19 cellular contexts compared by ENCODE assay signal in the genomic region with DNA sequence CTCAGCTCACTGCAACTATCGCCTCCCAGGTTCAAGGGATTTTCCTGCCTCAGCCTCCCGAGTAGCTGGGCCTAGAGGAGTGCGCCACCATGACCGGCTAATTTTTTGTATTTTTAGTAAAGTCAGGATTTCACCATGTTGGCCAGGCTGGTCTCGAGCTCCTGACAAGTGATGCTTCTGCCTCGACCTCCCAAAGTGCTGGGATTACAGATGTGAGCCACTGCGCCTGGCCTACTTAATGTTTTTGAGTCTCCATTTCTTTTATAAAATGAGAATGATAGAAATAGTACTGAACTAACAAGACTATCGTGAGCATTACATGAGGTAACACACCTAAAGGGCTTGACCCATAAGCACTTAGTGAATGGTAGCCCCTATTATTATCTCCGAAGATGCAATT. TPM values are rescaled to one million over a fixed set of nuclear protein-coding genes. Genes with fewer than 3 reads are reported as not detected.
A peak's percentile ranks its signal among the peaks of the same experiment; 100 is the strongest.
DNase-seq lines count a peak whose midpoint lies in the region; ATAC-seq and TF ChIP-seq lines count a peak whose summit lies in the region.
"Had no signal": no experiment of that assay in that cellular context is flagged by ENCODE, and none has a peak within 500 bp of the region (broad histone marks: within the 10 kb centered on the region; RNA-seq: fewer than 3 reads in every experiment).

No MANE protein-coding gene starts in this region.

- BruUV-seq in IMR-90 (replicated peaks; lab: Mats Ljungman, UMichigan), result no TSS peak

- peak overlapping the region; percentile 54; the same call in 2 of the 3 replicates for H2BK15ac ChIP-seq in IMR-90 (ENCODE audit: low read depth, low read length)

- peak overlapping the region; percentile 69 for H3K27ac Mint-ChIP-seq in central memory CD8-positive, alpha-beta T cell (ENCODE audit: low read depth)
- H3K27ac Mint-ChIP-seq in naive B cell, result peak overlapping the region; percentile 30 to 93 (median 76)
- H3K27ac Mint-ChIP-seq in CD8-positive, alpha-beta memory T cell, result peak overlapping the region in 2 of 8 donors; percentile 62 to 88
- H3K27ac Mint-ChIP-seq: activated CD4-positive, alpha-beta T cell treated with anti-CD3 and anti-CD28 coated beads, Interleukin-2, amount 10 ng/mL, durations not matched to agents 24 days and 14 days had no signal

- peak overlapping the region; percentile 14; the same call in 1 of the 2 replicates for H3K9ac ChIP-seq in IMR-90 (ENCODE audit: low read depth, low read length)

- no peak overlapping the region for H3K4me2 ChIP-seq in IMR-90 (ENCODE audit: low read depth, low read length)

- H3K27me3 ChIP-seq in IMR-90 (ENCODE audit: control insufficient read depth, insufficient read depth, low read length), result no peaks in the 10 kb centered on the region
- no peaks in the 10 kb centered on the region for H3K27me3 ChIP-seq in CD8-positive, alpha-beta memory T cell (ENCODE audit: insufficient read depth, low read length, poor library complexity, severe bottlenecking)
- H3K27me3 ChIP-seq: testis had no signal

- H3K23ac ChIP-seq in IMR-90 (ENCODE audit: low read depth, low read length), result peak overlapping the region; percentile 2; the same call in 1 of the 2 replicates

- peaks cover 34% of the 10 kb centered on the region for H3K4me1 ChIP-seq in IMR-90 (ENCODE audit: control insufficient read depth, insufficient read depth, low read length)
- H3K4me1 ChIP-seq in CD8-positive, alpha-beta memory T cell (ENCODE audit: insufficient read depth, low read length), result peaks cover 29% of the 10 kb centered on the region

- H4K5ac ChIP-seq in IMR-90 (ENCODE audit: low read depth, low read length), result peak overlapping the region; percentile 72

- peak overlapping the region; percentile 2 for H2AK9ac ChIP-seq in IMR-90 (replicated peaks; ENCODE audit: low read depth, low read length, poor library complexity)

- H3K14ac ChIP-seq in IMR-90 (replicated peaks; ENCODE audit: low read depth, low read length), result peak overlapping the region; percentile 59; the same call in 1 of the 2 replicates

- H3K36me3 Mint-ChIP-seq in central memory CD8-positive, alpha-beta T cell (ENCODE audit: insufficient read depth), result peaks cover 28% of the 10 kb centered on the region
- H3K36me3 Mint-ChIP-seq in naive B cell, result peaks cover 6 to 25% of the 10 kb centered on the region in 2 donors
- peaks cover 6 to 36% (median 11%) of the 10 kb centered on the region in 3 donors for H3K36me3 Mint-ChIP-seq in CD8-positive, alpha-beta memory T cell

- H3K4ac ChIP-seq in IMR-90 (ENCODE audit: low read depth, low read length), result peak overlapping the region; percentile 88

- 83% methylated on average over 1 of the region's 9 CpGs; no CpG with 5 or more reads in 1 of the 2 experiments for WGBS in IMR-90 (ENCODE audit: extremely low coverage in 2 of 2, insufficient read length in 1 of 2), 2 experiments

- H3K79me1 ChIP-seq in IMR-90 (ENCODE audit: low read depth in 1 of 2, low read length in 2 of 2), result peaks cover 26 to 76% of the 10 kb centered on the region in 2 experiments

- CTCF ChIA-PET in IMR-90 (lab: Yijun Ruan, JAX), result interaction anchor here (2.1 kb wide), 1 partner anchor 27 kb away, joined by 9 read pairs; no protein-coding TSS in a partner anchor
- CTCF ChIA-PET in CD8-positive, alpha-beta memory T cell (lab: Charles Lee), result interaction anchor here (1.2 to 4.0 kb wide), 3 partner anchors 21 to 26 kb away, joined by 3 to 23 read pairs (median 13); partner anchors contain the start of gene NUAK2

- H3K9me3 ChIP-seq in IMR-90 (ENCODE audit: control insufficient read depth, insufficient read depth, low read length), result no peaks in the 10 kb centered on the region
- no peaks in the 10 kb centered on the region for H3K9me3 ChIP-seq in CD8-positive, alpha-beta memory T cell (ENCODE audit: low read length)
- H3K9me3 ChIP-seq: testis had no signal

- intact Hi-C loops in IMR-90 (cut with micrococcal nuclease) (loop anchor here (2.0 kb wide), 1 partner anchor 21 kb away; the partner anchor contains the start of gene NUAK2), head of caudate nucleus (cut with DNase I) (no loop called here)

- H3K36me3 ChIP-seq in IMR-90 (ENCODE audit: control insufficient read depth, insufficient read depth, low read length), result peaks cover 31% of the 10 kb centered on the region
- peaks cover 30% of the 10 kb centered on the region for H3K36me3 ChIP-seq in CD8-positive, alpha-beta memory T cell (ENCODE audit: insufficient read depth, low read length)

- no peak overlapping the region for H3K4me3 Mint-ChIP-seq in central memory CD8-positive, alpha-beta T cell
- peak overlapping the region in 5 of 8 donors; percentile 10 to 61 (median 40) for H3K4me3 Mint-ChIP-seq in naive B cell
- H3K4me3 Mint-ChIP-seq in CD8-positive, alpha-beta memory T cell, result no peak overlapping the region
- H3K4me3 Mint-ChIP-seq: activated CD4-positive, alpha-beta T cell treated with anti-CD3 and anti-CD28 coated beads, Interleukin-2, amount 10 ng/mL, durations not matched to agents 24 days and 14 days; activated naive CD8-positive, alpha-beta T cell treated with anti-CD3 and anti-CD28 coated beads for 36 hours had no signal

- H4K91ac ChIP-seq in IMR-90 (ENCODE audit: insufficient read depth, low read depth, low read length), result peak overlapping the region; percentile 69

- no peaks in the 10 kb centered on the region for H4K20me1 ChIP-seq in IMR-90 (ENCODE audit: insufficient read depth, low read length)

- H2AK5ac ChIP-seq in IMR-90 (ENCODE audit: low read depth, low read length), result peak overlapping the region; percentile 94

- H3K4me1 Mint-ChIP-seq in central memory CD8-positive, alpha-beta T cell, result peaks cover 39% of the 10 kb centered on the region
- H3K4me1 Mint-ChIP-seq in naive B cell, result peaks cover 56 to 81% (median 80%) of the 10 kb centered on the region in 3 donors
- peaks cover 42 to 67% (median 61%) of the 10 kb centered on the region in 3 donors for H3K4me1 Mint-ChIP-seq in CD8-positive, alpha-beta memory T cell

- no peak for DNase-seq in IMR-90
- no peak for DNase-seq in central memory CD8-positive, alpha-beta T cell (ENCODE audit: low spot score in 2 of 2)
- no peak for DNase-seq in naive B cell
- DNase-seq in head of caudate nucleus, result no peak
- no peak for DNase-seq in activated CD4-positive, alpha-beta T cell treated with anti-CD3 and anti-CD28 coated beads, Interleukin-2, amount 50 U/mL, for 1 hour
- DNase-seq in CD8-positive, alpha-beta memory T cell, result no peak
- DNase-seq: ACHN; activated CD4-positive, alpha-beta T cell treated with anti-CD3 and anti-CD28 coated beads, Interleukin-2, amount 10 ng/mL, durations not matched to agents 24 days and 14 days; activated naive CD8-positive, alpha-beta T cell treated with anti-CD3 and anti-CD28 coated beads for 36 hours; Calu3; central memory CD4-positive, alpha-beta T cell; islet precursor cell; Karpas-422; NCI-H524 treated with DMSO at 0.1 percent for 48 hours; testis had no signal

- H3K9me1 ChIP-seq in IMR-90 (ENCODE audit: insufficient read depth, low read length), result peaks cover 19% of the 10 kb centered on the region

- peak overlapping the region; percentile 62 for H3K18ac ChIP-seq in IMR-90 (ENCODE audit: low read depth, low read length)

- TF ChIP-seq RAD21 in IMR-90 (IDR thresholded peaks at IDR 0.05; ENCODE audit: low read length), result no peak

- H3K27me3 Mint-ChIP-seq in central memory CD8-positive, alpha-beta T cell, result no peaks in the 10 kb centered on the region
- H3K27me3 Mint-ChIP-seq in naive B cell, result no peaks in the 10 kb centered on the region
- peaks cover 0 to 1% of the 10 kb centered on the region in 2 donors for H3K27me3 Mint-ChIP-seq in CD8-positive, alpha-beta memory T cell
- H3K27me3 Mint-ChIP-seq: activated CD4-positive, alpha-beta T cell treated with anti-CD3 and anti-CD28 coated beads, Interleukin-2, amount 10 ng/mL, durations not matched to agents 24 days and 14 days; activated naive CD8-positive, alpha-beta T cell treated with anti-CD3 and anti-CD28 coated beads for 36 hours had no signal

- H4K8ac ChIP-seq in IMR-90 (ENCODE audit: low read depth in 2 of 2, low read length in 2 of 2), result peak overlapping the region; percentile 52 to 98

- in situ Hi-C loops in IMR-90 (cut with MboI; ENCODE audit: low sequenced_read_pairs), result no loop called here

- H3K9me3 Mint-ChIP-seq in central memory CD8-positive, alpha-beta T cell, result no peaks in the 10 kb centered on the region
- H3K9me3 Mint-ChIP-seq in naive B cell, result no peaks in the 10 kb centered on the region
- H3K9me3 Mint-ChIP-seq in CD8-positive, alpha-beta memory T cell, result no peaks in the 10 kb centered on the region
- H3K9me3 Mint-ChIP-seq: activated CD4-positive, alpha-beta T cell treated with anti-CD3 and anti-CD28 coated beads, Interleukin-2, amount 10 ng/mL, durations not matched to agents 24 days and 14 days; activated naive CD8-positive, alpha-beta T cell treated with anti-CD3 and anti-CD28 coated beads for 36 hours had no signal

- no peak overlapping the region for H2AFZ ChIP-seq in IMR-90 (replicated peaks; ENCODE audit: low read length, poor library complexity)

- H3K27ac ChIP-seq in 22Rv1 (peak overlapping the region; percentile 21; the same call in 1 of the 2 replicates), IMR-90 (ENCODE audit: insufficient read depth, low read length) (peak overlapping the region; percentile 99)
- H3K27ac ChIP-seq in CD8-positive, alpha-beta memory T cell (ENCODE audit: low read depth, low read length), result no peak overlapping the region
- H3K27ac ChIP-seq: testis had no signal

- dilution Hi-C loops in IMR-90 (cut with HindIII; ENCODE audit: low sequenced_read_pairs, unreplicated experiment), result no loop called here

- TF ChIP-seq CTCF in 22Rv1 (IDR thresholded peaks at IDR 0.05), result no peak
- TF ChIP-seq CTCF in IMR-90 (conservative IDR thresholded peaks at IDR 0.05; ENCODE audit: low read depth, low read length), result no peak

- H2BK120ac ChIP-seq in IMR-90 (ENCODE audit: low read depth, low read length), result peak overlapping the region; percentile 67

- no peak for TF ChIP-seq POLR2A in IMR-90 (IDR thresholded peaks at IDR 0.05; ENCODE audit: low read depth, low read length)

- H2BK20ac ChIP-seq in IMR-90 (ENCODE audit: low read depth, low read length), result peak overlapping the region; percentile 84

- H3K56ac ChIP-seq in IMR-90 (ENCODE audit: extremely low read depth, insufficient read depth, low read length), result peak overlapping the region; percentile 14; the same call in 1 of the 2 replicates

- POLR2A ChIA-PET in IMR-90 (lab: Charles Lee; ENCODE audit: unreplicated experiment), result no interaction called here
- POLR2A ChIA-PET in CD8-positive, alpha-beta memory T cell (lab: Charles Lee), result interaction anchor here (2.7 kb wide), 1 partner anchor 16 kb away, joined by 6 read pairs; no protein-coding TSS in a partner anchor

- no peak overlapping the region for H3K4me3 ChIP-seq in IMR-90 (ENCODE audit: insufficient read depth, low read depth, low read length)
- no peak overlapping the region for H3K4me3 ChIP-seq in CD8-positive, alpha-beta memory T cell (ENCODE audit: low read length)
- H3K4me3 ChIP-seq: testis had no signal

- ATAC-seq in IMR-90 (ENCODE audit: low read depth) (no peak), naive B cell (ENCODE audit: low read depth in 2 of 2) (no peak), GM18873 (IDR thresholded peaks at IDR 0.05; ENCODE audit: low FRiP score, unreplicated experiment) (no peak)
- ATAC-seq in central memory CD8-positive, alpha-beta T cell (replicated peaks; ENCODE audit: extremely low read depth, poor library complexity, severe bottlenecking), result no peak

- H2BK5ac ChIP-seq in IMR-90 (ENCODE audit: low read depth, low read length, poor library complexity, severe bottlenecking), result peak overlapping the region; percentile 100

RNA-seq across cellular contexts. Expression of gene NUAK2, which starts 21.4 kb away (rescaled TPM):
- 7.2 and 8.1 TPM in 2 replicates for total RNA-seq in IMR-90 (2012; rRNA removed)
- polyA plus RNA-seq in IMR-90 (2012; rRNA removed), result 17.6 and 18.7 TPM in 2 replicates
- polyA plus RNA-seq in IMR-90 (2012; cell fraction: cytosol; rRNA removed), result 12.3 and 18.8 TPM in 2 replicates
- polyA plus RNA-seq in IMR-90 (2012; cell fraction: nucleus; rRNA removed; ENCODE audit: low replicate concordance), result 22.8 and 32.1 TPM in 2 replicates
- polyA plus RNA-seq in naive B cell (ENCODE audit: low read depth in 6 of 6), result 100 to 1,000 TPM; 103 to 166 (median 113) TPM
- total RNA-seq in CD8-positive, alpha-beta memory T cell, result 1 to 10 TPM; 4.5 to 4.7 TPM
- 32.1 TPM for polyA plus RNA-seq in CD8-positive, alpha-beta memory T cell

RNA-seq across cellular contexts. Expression of gene KLHDC8A, which starts 56.6 kb away (rescaled TPM):
- not detected in 2 replicates for total RNA-seq in IMR-90 (2012; rRNA removed)
- polyA plus RNA-seq in IMR-90 (2012; rRNA removed), result not detected in 2 replicates
- polyA plus RNA-seq in IMR-90 (2012; cell fraction: cytosol; rRNA removed), result 0.01 TPM in 1 of 2 replicates, not detected in the other
- 0.02 TPM in 1 of 2 replicates, not detected in the other for polyA plus RNA-seq in IMR-90 (2012; cell fraction: nucleus; rRNA removed; ENCODE audit: low replicate concordance)
- 1 to 10 TPM in 1 of 6 donors, under 1 TPM in 4, not detected in 1; 0.26 to 1.3 (median 0.77) TPM for polyA plus RNA-seq in naive B cell (ENCODE audit: low read depth in 6 of 6)
- total RNA-seq in CD8-positive, alpha-beta memory T cell, result not detected
- not detected for polyA plus RNA-seq in CD8-positive, alpha-beta memory T cell
- total RNA-seq: activated naive CD8-positive, alpha-beta T cell treated with anti-CD3 and anti-CD28 coated beads for 36 hours; Calu3; renal cortical epithelial cell; T-helper 2 cell treated with Interferon-gamma antibody and Interleukin-4, amounts not matched to agents 100 ng/mL and 5 ng/mL, for 36 hours had no signal

Comparison
In these comparisons a context has a peak if more than half of its experiments do, and no peak if none do; other contexts are left out.
1. H3K4me3 Mint-ChIP-seq: peak in naive B cell (5 of 8); none in central memory CD8-positive, alpha-beta T cell (single experiment) and CD8-positive, alpha-beta memory T cell (0 of 7).